7 cellular contexts compared by ENCODE assay signal in genomic region chr12:46382974-46383653, GRCh38. TPM values are rescaled to one million over a fixed set of nuclear protein-coding genes. Genes with fewer than 3 reads are reported as not detected.
DNase-seq lines count a peak whose midpoint lies in the region; ATAC-seq, FAIRE-seq and TF ChIP-seq lines count a peak whose summit lies in the region.

No MANE protein-coding gene starts in this region.

- H3K27me3 ChIP-seq in astrocyte (ENCODE audit: insufficient read depth, low read length) (no peaks in the 10 kb centered on the region), hepatocyte (no peaks in the 10 kb centered on the region)

- peak overlapping the region; percentile 95 for H3K4me2 ChIP-seq in astrocyte (ENCODE audit: low read length)
- peak overlapping the region; percentile 81 for H3K4me2 ChIP-seq in hepatocyte

- H3K9me3 ChIP-seq in astrocyte (ENCODE audit: insufficient read depth, low read depth, low read length): no peaks in the 10 kb centered on the region
- H3K9me3 ChIP-seq in hepatocyte (ENCODE audit: low read depth): no peaks in the 10 kb centered on the region

- TF ChIP-seq CTCF in astrocyte (IDR thresholded peaks at IDR 0.05; ENCODE audit: insufficient read depth, low read depth, low read length): no peak
- TF ChIP-seq CTCF in hepatocyte (IDR thresholded peaks at IDR 0.05; ENCODE audit: poor library complexity): no peak

- peak overlapping the region; percentile 99 for H3K27ac ChIP-seq in astrocyte (ENCODE audit: low read depth, low read length)
- peak overlapping the region; percentile 99 for H3K27ac ChIP-seq in hepatocyte

- H3K4me1 ChIP-seq in astrocyte (ENCODE audit: insufficient read depth, low read length) (peaks cover 46% of the 10 kb centered on the region), hepatocyte (ENCODE audit: insufficient read depth) (peaks cover 35% of the 10 kb centered on the region)

- ATAC-seq in GM18502 (IDR thresholded peaks at IDR 0.05; ENCODE audit: poor library complexity, unreplicated experiment) (peak; percentile 69), HG02970 (IDR thresholded peaks at IDR 0.05; ENCODE audit: low FRiP score, unreplicated experiment) (peak; percentile 74)

- peaks cover 49% of the 10 kb centered on the region for H3K4me1 Mint-ChIP-seq in T-helper 2 cell treated with Interferon-gamma antibody and Interleukin-4, amounts not matched to agents 5 μg/mL and 100 μg/mL, for 36 hours (ENCODE audit: low read depth)
- H3K4me1 Mint-ChIP-seq in astrocyte (ENCODE audit: low read depth, unreplicated experiment): peaks cover 33% of the 10 kb centered on the region

- H3K79me2 ChIP-seq in astrocyte (ENCODE audit: insufficient read depth, low read length): peaks cover 13% of the 10 kb centered on the region
- H3K79me2 ChIP-seq in hepatocyte: peaks cover 9% of the 10 kb centered on the region

- peaks cover 7% of the 10 kb centered on the region for H3K36me3 Mint-ChIP-seq in T-helper 2 cell treated with Interferon-gamma antibody and Interleukin-4, amounts not matched to agents 5 μg/mL and 100 μg/mL, for 36 hours (ENCODE audit: low read depth)
- H3K36me3 Mint-ChIP-seq in astrocyte (ENCODE audit: low read depth, unreplicated experiment): no peaks in the 10 kb centered on the region

- under 1% methylated on average over 28 of the region's 74 CpGs for WGBS in hepatocyte (ENCODE audit: low lambda C conversion rate, missing lambda C conversion rate)

- H2AFZ ChIP-seq in astrocyte (ENCODE audit: low read depth, low read length) (peak overlapping the region; percentile 51), hepatocyte (peak overlapping the region; percentile 31)

- H3K9me3 Mint-ChIP-seq in T-helper 2 cell treated with Interferon-gamma antibody and Interleukin-4, amounts not matched to agents 5 μg/mL and 100 μg/mL, for 36 hours: no peaks in the 10 kb centered on the region
- no peaks in the 10 kb centered on the region for H3K9me3 Mint-ChIP-seq in astrocyte (ENCODE audit: unreplicated experiment)

- peak; percentile 73 to 89 for DNase-seq in NCI-H187 (lab: John Stamatoyannopoulos, UW)
- DNase-seq in T-helper 2 cell treated with Interferon-gamma antibody and Interleukin-4, amounts not matched to agents 5 μg/mL and 100 μg/mL, for 36 hours (ENCODE audit: low spot score): peak; percentile 96
- DNase-seq in astrocyte (ENCODE audit: low read depth): peak; percentile 91
- DNase-seq in hepatocyte (ENCODE audit: low spot score): peak; percentile 99
- peak; percentile 95 for DNase-seq in retina

- peak overlapping the region; percentile 92 for H3K27ac Mint-ChIP-seq in T-helper 2 cell treated with Interferon-gamma antibody and Interleukin-4, amounts not matched to agents 5 μg/mL and 100 μg/mL, for 36 hours
- peak overlapping the region; percentile 97 for H3K27ac Mint-ChIP-seq in astrocyte (ENCODE audit: unreplicated experiment)

- H3K4me3 ChIP-seq in astrocyte (ENCODE audit: insufficient read depth, low read depth, low read length) (peak overlapping the region; percentile 65), hepatocyte (peak overlapping the region; percentile 31)

- H4K20me1 ChIP-seq in astrocyte (ENCODE audit: insufficient read depth, low read length): no peaks in the 10 kb centered on the region
- H4K20me1 ChIP-seq in hepatocyte (ENCODE audit: insufficient read depth, poor library complexity, severe bottlenecking): no peaks in the 10 kb centered on the region

- no peaks in the 10 kb centered on the region for H3K27me3 Mint-ChIP-seq in T-helper 2 cell treated with Interferon-gamma antibody and Interleukin-4, amounts not matched to agents 5 μg/mL and 100 μg/mL, for 36 hours (ENCODE audit: low read depth)
- H3K27me3 Mint-ChIP-seq in astrocyte (ENCODE audit: low read depth, unreplicated experiment): no peaks in the 10 kb centered on the region

- H3K36me3 ChIP-seq in astrocyte (ENCODE audit: insufficient read depth, low read length) (no peaks in the 10 kb centered on the region), hepatocyte (replicated peaks; ENCODE audit: insufficient read depth, low read depth) (no peaks in the 10 kb centered on the region)

- H3K9me2 ChIP-seq in hepatocyte (replicated peaks; ENCODE audit: insufficient read depth): no peaks in the 10 kb centered on the region

- H3K9ac ChIP-seq in astrocyte (ENCODE audit: low read length): peak overlapping the region; percentile 97

- FAIRE-seq in astrocyte (lab: Jason Lieb, UNC): no peak

- peak overlapping the region; percentile 88 for H3K4me3 Mint-ChIP-seq in T-helper 2 cell treated with Interferon-gamma antibody and Interleukin-4, amounts not matched to agents 5 μg/mL and 100 μg/mL, for 36 hours
- H3K4me3 Mint-ChIP-seq in astrocyte (ENCODE audit: unreplicated experiment): peak overlapping the region; percentile 85

RNA-seq across cellular contexts. Expression of gene SLC38A2, which starts 10.5 kb away (rescaled TPM):
- 378 and 421 TPM in 2 replicates for total RNA-seq in astrocyte
- total RNA-seq in hepatocyte: 372 and 373 TPM in 2 replicates
- 139 and 144 TPM in 2 replicates for polyA plus RNA-seq in hepatocyte

Comparison
In these comparisons a context has a peak if more than half of its experiments do, and no peak if none do; other contexts are left out.
1. Peak in every context shown above with its lines: DNase-seq, ATAC-seq, H3K4me3 ChIP-seq and H3K27ac ChIP-seq.